In the genomic region with DNA sequence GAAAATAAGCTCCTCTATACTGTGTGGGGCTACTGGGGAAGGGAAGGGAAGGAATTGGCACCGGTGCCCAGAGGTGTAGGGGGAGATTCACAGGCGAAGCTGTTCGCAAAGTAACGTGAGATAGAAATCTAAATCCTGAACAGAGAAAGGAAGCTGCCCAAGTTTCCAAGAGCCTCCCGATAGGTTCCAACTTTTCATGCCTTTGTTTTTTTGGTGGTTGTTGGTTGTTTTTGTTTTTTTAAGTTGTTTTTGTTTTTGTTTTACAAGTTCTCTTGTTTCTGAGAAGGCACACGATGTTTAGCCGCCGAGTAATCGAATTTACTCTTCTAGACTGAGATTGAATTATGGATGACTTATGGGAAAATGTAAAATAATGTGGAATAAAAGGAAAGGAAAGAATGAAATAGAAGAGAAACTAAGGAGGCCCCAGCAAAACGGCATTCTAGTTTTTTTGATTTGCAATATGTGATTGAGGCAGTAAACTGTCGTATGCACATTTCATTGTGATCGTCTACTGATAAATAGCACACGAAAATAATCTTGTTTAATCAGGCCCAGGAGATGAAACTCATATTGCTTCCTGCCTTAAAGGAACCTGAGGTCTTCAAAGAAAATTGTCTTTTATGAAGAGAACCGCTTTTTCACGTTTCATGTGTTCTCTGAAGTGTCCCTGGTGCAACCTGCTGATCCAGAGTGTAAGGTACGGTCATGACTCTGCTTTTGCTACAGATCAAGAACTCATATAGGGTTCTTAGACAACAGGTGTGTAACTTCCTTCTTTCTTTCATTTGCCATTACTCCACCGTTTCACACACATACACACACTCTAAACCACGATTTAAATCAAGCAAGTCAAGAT, we compare ENCODE assay signal across 8 cellular contexts.
DNase-seq lines count a peak whose midpoint lies in the region; ATAC-seq and TF ChIP-seq lines count a peak whose summit lies in the region.

No MANE protein-coding gene starts in this region.

- DNase-seq in GM12865 (ENCODE audit: low read depth) (no peak), NCI-H345 (lab: John Stamatoyannopoulos, UW) (peak; percentile 42), islet precursor cell (no peak), OCI-M2 (lab: John Stamatoyannopoulos, UW; ENCODE audit: unreplicated experiment) (no peak)
- no peak for DNase-seq in activated CD4-positive, alpha-beta T cell treated with anti-CD3 and anti-CD28 coated beads, Interleukin-2, amount 50 U/mL, for 4 hours

- peaks cover 18 to 25% of the 10 kb centered on the region in 2 donors for H3K4me1 ChIP-seq in mucosa of rectum (ENCODE audit: control insufficient read depth in 2 of 2, insufficient read depth in 2 of 2, low read length in 2 of 2)

- H3K9me3 ChIP-seq in mucosa of rectum (ENCODE audit: control insufficient read depth in 2 of 2, low read length in 2 of 2), result no peaks in the 10 kb centered on the region

- H3K4me3 ChIP-seq in GM12865 (ENCODE audit: low read depth, low read length) (peak overlapping the region; percentile 15), mucosa of rectum (ENCODE audit: low read length in 2 of 2) (peak overlapping the region; percentile 82 to 83)

- H3K27me3 ChIP-seq in mucosa of rectum (ENCODE audit: control insufficient read depth in 2 of 2, insufficient read depth in 2 of 2, low read length in 2 of 2), result no peaks in the 10 kb centered on the region

- ATAC-seq in HG03439 (IDR thresholded peaks at IDR 0.05; ENCODE audit: unreplicated experiment), result no peak

- peak overlapping the region; percentile 89 to 93 for H3K9ac ChIP-seq in mucosa of rectum (ENCODE audit: low read depth in 1 of 2, low read length in 2 of 2)

- H3K27ac ChIP-seq in cingulate gyrus (ENCODE audit: low read depth, low read length) (peak overlapping the region; percentile 93), mucosa of rectum (ENCODE audit: low read depth in 2 of 2, low read length in 2 of 2) (peak overlapping the region; percentile 94)

- H3K36me3 ChIP-seq in mucosa of rectum (ENCODE audit: control insufficient read depth in 2 of 2, insufficient read depth in 2 of 2, low read length in 2 of 2), result no peaks in the 10 kb centered on the region

- no peak for TF ChIP-seq CTCF in GM12865 (IDR thresholded peaks at IDR 0.05; ENCODE audit: insufficient read depth, low read depth, low read length, missing control alignments)
